Comparison of ENCODE assay signal across 23 cellular contexts in genomic region chr7:15675379-15675778, GRCh38. TPM values are rescaled to one million over a fixed set of nuclear protein-coding genes. Genes with fewer than 3 reads are reported as not detected.
A peak's percentile ranks its signal among the peaks of the same experiment; 100 is the strongest.
DNase-seq lines count a peak whose midpoint lies in the region; ATAC-seq and TF ChIP-seq lines count a peak whose summit lies in the region.
"Had no signal": no experiment of that assay in that cellular context is flagged by ENCODE, and none has a peak within 500 bp of the region (broad histone marks: within the 10 kb centered on the region; RNA-seq: fewer than 3 reads in every experiment).

No MANE protein-coding gene starts in this region.

- peak overlapping the region; percentile 22 for H3K27ac Mint-ChIP-seq in chondrocyte (ENCODE audit: unreplicated experiment)
- H3K27ac Mint-ChIP-seq: CD4-positive, CD25-positive, alpha-beta regulatory T cell; CD8-positive, alpha-beta memory T cell; HFFc6 had no signal

- DNase-seq in chondrocyte (ENCODE audit: low spot score) (no peak), dermis blood vessel endothelial cell (peak; percentile 69), sciatic nerve (ENCODE audit: low spot score) (no peak), thoracic aorta (ENCODE audit: low spot score) (no peak), LoVo (ENCODE audit: low spot score) (no peak), cerebellum (ENCODE audit: low spot score) (no peak), GM13976 (ENCODE audit: low spot score) (no peak)
- DNase-seq: ACHN; BE2C; C1 segment of cervical spinal cord; CD4-positive, CD25-positive, alpha-beta regulatory T cell; CD8-positive, alpha-beta memory T cell; COR-L47; DND-41; EL; GOT3; H7; HFFc6 had no signal

- H3K27me3 Mint-ChIP-seq in chondrocyte (ENCODE audit: low read depth) = no peaks in the 10 kb centered on the region
- H3K27me3 Mint-ChIP-seq: CD4-positive, CD25-positive, alpha-beta regulatory T cell; CD8-positive, alpha-beta memory T cell had no signal

- ATAC-seq in sciatic nerve (peak; percentile 85), thoracic aorta (ENCODE audit: insufficient number of reproducible peaks, low FRiP score, low read depth) (no peak)
- ATAC-seq: GM12878, HCT116 had no signal

- no peaks in the 10 kb centered on the region for H3K9me3 Mint-ChIP-seq in chondrocyte (ENCODE audit: low read depth)
- H3K9me3 Mint-ChIP-seq: HFFc6 had no signal

- no peaks in the 10 kb centered on the region for H3K27me3 ChIP-seq in thoracic aorta (replicated peaks; ENCODE audit: insufficient read depth)

- peaks cover 30% of the 10 kb centered on the region for H3K4me1 Mint-ChIP-seq in chondrocyte (ENCODE audit: low read depth)
- H3K4me1 Mint-ChIP-seq: CD4-positive, CD25-positive, alpha-beta regulatory T cell; CD8-positive, alpha-beta memory T cell had no signal

- peaks cover 1% of the 10 kb centered on the region for H3K36me3 Mint-ChIP-seq in chondrocyte (ENCODE audit: low read depth)
- H3K36me3 Mint-ChIP-seq: CD4-positive, CD25-positive, alpha-beta regulatory T cell; CD8-positive, alpha-beta memory T cell had no signal

- in situ Hi-C loops in GM13976 (cut with MboI; ENCODE audit: low sequenced_read_pairs, unreplicated experiment) = no loop called here

- H3K9me3 ChIP-seq in thoracic aorta = no peaks in the 10 kb centered on the region
- H3K9me3 ChIP-seq: BE2C had no signal

- no peak for TF ChIP-seq CTCF in chondrocyte (IDR thresholded peaks at IDR 0.05)
- TF ChIP-seq CTCF in thoracic aorta (IDR thresholded peaks at IDR 0.05) = no peak
- TF ChIP-seq CTCF in GM13976 (IDR thresholded peaks at IDR 0.05; ENCODE audit: borderline replicate concordance, control extremely low read depth, extremely low read depth, insufficient read depth, missing control alignments) = no peak

- intact Hi-C loops in sciatic nerve (cut with DNase I) = no loop called here

- peak overlapping the region; percentile 26 for H3K4me3 ChIP-seq in thoracic aorta
- H3K4me3 ChIP-seq: GM12878 had no signal

- H3K4me3 Mint-ChIP-seq in chondrocyte (ENCODE audit: unreplicated experiment) = no peak overlapping the region
- H3K4me3 Mint-ChIP-seq: CD4-positive, CD25-positive, alpha-beta regulatory T cell; CD8-positive, alpha-beta memory T cell; HFFc6 had no signal

- peak overlapping the region in 1 of 2 donors; percentile 24 for H3K27ac ChIP-seq in thoracic aorta
- H3K27ac ChIP-seq: HL-60 had no signal

- H3K4me1 ChIP-seq in thoracic aorta (ENCODE audit: control insufficient read depth in 1 of 2, low read depth in 2 of 2) = no peaks in the 10 kb centered on the region
- H3K4me1 ChIP-seq: BE2C had no signal

- no peaks in the 10 kb centered on the region for H3K36me3 ChIP-seq in thoracic aorta
- H3K36me3 ChIP-seq: BE2C had no signal

RNA-seq across cellular contexts. Expression of gene MEOX2, which starts 11.1 kb away (rescaled TPM):
- 8.4 to 20.0 TPM (median 8.9 TPM) in 3 replicates for total RNA-seq in chondrocyte
- 46.5 and 53.9 TPM in 2 replicates for total RNA-seq in dermis blood vessel endothelial cell
- total RNA-seq in sciatic nerve = 142 TPM
- total RNA-seq in thoracic aorta = 1 to 10 TPM; 9.5 to 9.9 TPM
- 0.09 TPM for total RNA-seq in cerebellum
- total RNA-seq: CD4-positive, CD25-positive, alpha-beta regulatory T cell; CD8-positive, alpha-beta memory T cell; G401; GM12878; H7; HFFc6; HT1080 had no signal
